Comparison of ENCODE assay signal across 10 cellular contexts in the genomic region with DNA sequence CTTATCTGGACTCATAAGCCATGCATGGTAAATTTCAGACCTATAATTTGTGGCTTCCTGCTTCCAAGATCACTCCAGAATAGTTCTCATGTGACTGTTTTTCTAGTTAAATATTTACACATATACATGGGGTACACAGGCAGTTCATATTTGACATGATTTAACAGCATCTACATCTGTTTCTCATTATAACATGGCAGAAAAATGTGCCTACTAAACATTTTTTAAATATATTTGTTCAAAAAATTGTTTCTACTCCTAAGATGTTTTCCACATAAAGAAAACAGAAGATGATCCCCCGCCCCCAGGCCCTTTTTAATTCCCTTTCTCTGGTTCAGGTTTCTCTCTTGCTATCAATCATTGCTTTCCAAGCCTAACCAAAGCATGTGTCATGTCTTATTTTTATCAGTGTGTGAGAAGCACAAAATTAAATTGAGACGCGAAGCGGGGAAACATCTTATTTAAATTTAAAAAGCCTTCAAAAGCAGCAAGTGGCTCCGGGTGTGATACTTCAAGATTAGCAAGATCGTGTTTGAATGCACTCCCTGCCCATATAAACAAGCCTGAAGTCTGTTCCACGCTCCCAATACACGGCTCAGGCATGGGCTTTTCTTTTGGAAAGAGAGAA. TPM values are rescaled to one million over a fixed set of nuclear protein-coding genes. Genes with fewer than 3 reads are reported as not detected.
A peak's percentile ranks its signal among the peaks of the same experiment; 100 is the strongest.
DNase-seq lines count a peak whose midpoint lies in the region; ATAC-seq and TF ChIP-seq lines count a peak whose summit lies in the region.
"Had no signal": no experiment of that assay in that cellular context is flagged by ENCODE, and none has a peak within 500 bp of the region (broad histone marks: within the 10 kb centered on the region; RNA-seq: fewer than 3 reads in every experiment).

No MANE protein-coding gene starts in this region.

- H3K9me3 ChIP-seq in neutrophil = no peaks in the 10 kb centered on the region

- peak overlapping the region; percentile 37 for H3K27ac ChIP-seq in neutrophil
- H3K27ac ChIP-seq: cardiac muscle cell had no signal

- H3K36me3 ChIP-seq in neutrophil = peaks cover 6% of the 10 kb centered on the region
- H3K36me3 ChIP-seq: cardiac muscle cell had no signal

- H3K27me3 Mint-ChIP-seq in activated T-cell treated with anti-CD3 and anti-CD28 coated beads, Interleukin-2, amount 50 U/mL, for 72 hours (ENCODE audit: low read depth) = peaks cover 10% of the 10 kb centered on the region

- H3K4me3 ChIP-seq in astrocyte of the cerebellum (ENCODE audit: low read depth, low read length) (no peak overlapping the region), neutrophil (ENCODE audit: low read depth in 1 of 2, low read length in 1 of 2) (no peak overlapping the region)
- H3K4me3 ChIP-seq: cardiac muscle cell had no signal

- no peaks in the 10 kb centered on the region for H3K9me3 Mint-ChIP-seq in activated T-cell treated with anti-CD3 and anti-CD28 coated beads, Interleukin-2, amount 50 U/mL, for 72 hours

- in situ Hi-C loops in astrocyte of the cerebellum (cut with HindIII; ENCODE audit: low sequenced_read_pairs) = no loop called here

- peaks cover 0 to 3% of the 10 kb centered on the region in 2 experiments for H3K4me1 ChIP-seq in neutrophil (ENCODE audit: control insufficient read depth in 1 of 2, insufficient read depth in 1 of 2, low read depth in 1 of 2, low read length in 1 of 2)

- H3K4me1 Mint-ChIP-seq in activated T-cell treated with anti-CD3 and anti-CD28 coated beads, Interleukin-2, amount 50 U/mL, for 72 hours (ENCODE audit: low read depth) = peaks cover 13% of the 10 kb centered on the region

- TF ChIP-seq CTCF in astrocyte of the cerebellum (IDR thresholded peaks at IDR 0.05; ENCODE audit: low read depth, low read length, missing control alignments) (no peak), neutrophil (IDR thresholded peaks at IDR 0.05) (no peak)

- no peaks in the 10 kb centered on the region for H3K27me3 ChIP-seq in neutrophil
- H3K27me3 ChIP-seq: cardiac muscle cell had no signal

- no peak for TF ChIP-seq POLR2A in GM18505 (IDR thresholded peaks at IDR 0.05; ENCODE audit: borderline replicate concordance, extremely low read depth, insufficient read depth, insufficient read length)

- H3K36me3 Mint-ChIP-seq in activated T-cell treated with anti-CD3 and anti-CD28 coated beads, Interleukin-2, amount 50 U/mL, for 72 hours (ENCODE audit: insufficient read depth in 2 of 2) = no peaks in the 10 kb centered on the region

- peak; percentile 77 for ATAC-seq in HG03196 (IDR thresholded peaks at IDR 0.05; ENCODE audit: unreplicated experiment)
- no peak for ATAC-seq in GM18502 (IDR thresholded peaks at IDR 0.05; ENCODE audit: poor library complexity, unreplicated experiment)
- ATAC-seq in activated T-cell treated with anti-CD3 and anti-CD28 coated beads, Interleukin-2, amount 50 U/mL, for 72 hours (replicated peaks in 1 of 2) = no peak
- ATAC-seq in GM18505 (IDR thresholded peaks at IDR 0.05; ENCODE audit: unreplicated experiment) = no peak

- no peak overlapping the region for H3K27ac Mint-ChIP-seq in activated T-cell treated with anti-CD3 and anti-CD28 coated beads, Interleukin-2, amount 50 U/mL, for 72 hours

- peak; percentile 80 for DNase-seq in GM04503 (ENCODE audit: low read depth)
- DNase-seq in astrocyte of the cerebellum (ENCODE audit: low read depth) = peak; percentile 72
- no peak for DNase-seq in activated CD8-positive, alpha-beta memory T cell treated with anti-CD3 and anti-CD28 coated beads for 24 hours
- no peak for DNase-seq in activated T-cell treated with anti-CD3 and anti-CD28 coated beads, Interleukin-2, amount 50 U/mL, for 72 hours
- DNase-seq: NCI-H446 had no signal

- no peak overlapping the region for H3K4me3 Mint-ChIP-seq in activated T-cell treated with anti-CD3 and anti-CD28 coated beads, Interleukin-2, amount 50 U/mL, for 72 hours

RNA-seq across cellular contexts. Expression of gene IPCEF1, which starts 37.3 kb away (rescaled TPM):
- total RNA-seq in activated T-cell treated with anti-CD3 and anti-CD28 coated beads, Interleukin-2, amount 50 U/mL, for 72 hours = 10 to 100 TPM; 17.6 to 20.4 TPM

Comparison
In these comparisons a context has a peak if more than half of its experiments do, and no peak if none do; other contexts are left out.
1. DNase-seq: peak in GM04503 (single experiment) and astrocyte of the cerebellum (single experiment); none in activated CD8-positive, alpha-beta memory T cell treated with anti-CD3 and anti-CD28 coated beads for 24 hours (single experiment) and activated T-cell treated with anti-CD3 and anti-CD28 coated beads, Interleukin-2, amount 50 U/mL, for 72 hours (0 of 2).